ENCODE assay signal across 8 cellular contexts in the genomic region with DNA sequence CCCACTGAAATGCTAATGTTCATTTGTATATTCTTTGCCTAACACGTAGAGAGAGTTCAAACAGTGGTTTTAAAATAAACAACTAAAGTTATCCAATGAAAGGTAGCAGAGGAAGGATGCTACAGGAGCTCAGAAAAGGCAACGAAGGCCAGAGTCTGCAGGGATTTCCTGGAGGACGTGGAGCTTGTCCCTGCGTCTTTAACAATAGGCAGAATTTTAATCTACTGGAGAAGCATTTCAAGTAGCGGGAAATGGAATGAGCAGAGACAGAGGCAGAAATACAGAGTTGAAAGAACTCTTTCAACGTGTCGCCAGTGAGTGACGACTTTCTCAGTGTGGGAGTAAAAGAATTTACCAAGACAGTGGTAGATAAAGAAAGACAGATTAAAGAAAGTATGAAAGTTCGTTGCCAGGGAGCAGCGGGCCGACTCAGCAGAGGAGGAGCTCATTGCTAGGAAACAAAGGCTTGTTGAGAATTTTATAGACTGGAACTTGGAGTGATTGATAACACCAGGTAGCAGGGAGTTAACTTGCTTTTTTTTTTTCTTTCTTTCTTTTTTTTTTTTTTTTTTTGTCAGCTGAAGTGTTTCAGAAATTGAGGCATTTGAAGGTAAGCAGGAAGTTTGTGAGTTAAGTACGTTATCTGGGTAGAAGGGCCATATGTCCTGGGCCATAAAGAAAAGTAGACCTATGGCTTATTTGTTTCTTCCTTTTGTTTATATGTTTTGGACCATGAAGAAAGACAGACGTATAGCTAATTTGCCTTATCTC. TPM values are rescaled to one million over a fixed set of nuclear protein-coding genes. Genes with fewer than 3 reads are reported as not detected.
DNase-seq lines count a peak whose midpoint lies in the region; ATAC-seq and TF ChIP-seq lines count a peak whose summit lies in the region.

No MANE protein-coding gene starts in this region.

- H3K27me3 ChIP-seq in SJCRH30 (no peaks in the 10 kb centered on the region), body of pancreas (no peaks in the 10 kb centered on the region), iPS-20b (ENCODE audit: insufficient read depth, low read length) (no peaks in the 10 kb centered on the region), skeletal muscle tissue (ENCODE audit: control insufficient read depth in 3 of 3, insufficient read depth in 3 of 3, low read length in 3 of 3) (no peaks in the 10 kb centered on the region)

- peak overlapping the region; percentile 77 for H3K4me3 ChIP-seq in SJCRH30
- H3K4me3 ChIP-seq in body of pancreas = peak overlapping the region; percentile 73 to 89
- peak overlapping the region; percentile 98 for H3K4me3 ChIP-seq in iPS-20b (ENCODE audit: low read length)
- peak overlapping the region; percentile 90 to 91 (median 91) for H3K4me3 ChIP-seq in skeletal muscle tissue (ENCODE audit: low read length in 3 of 3)

- no peak for TF ChIP-seq CTCF in body of pancreas (IDR thresholded peaks at IDR 0.05)

- H3K36me3 ChIP-seq in SJCRH30 (no peaks in the 10 kb centered on the region), body of pancreas (replicated peaks in 1 of 2; ENCODE audit: insufficient read depth in 1 of 2, low read depth in 2 of 2) (no peaks in the 10 kb centered on the region), iPS-20b (ENCODE audit: insufficient read depth, low read depth, low read length) (no peaks in the 10 kb centered on the region), skeletal muscle tissue (ENCODE audit: control insufficient read depth in 3 of 3, insufficient read depth in 3 of 3, low read length in 3 of 3) (no peaks in the 10 kb centered on the region)

- H3K27ac ChIP-seq in SJCRH30 (peak overlapping the region; percentile 83), body of pancreas (peak overlapping the region in 3 of 4 donors; percentile 80 to 84 (median 81)), iPS-20b (ENCODE audit: low read length) (peak overlapping the region; percentile 52), skeletal muscle tissue (ENCODE audit: low read depth, low read length) (peak overlapping the region; percentile 70)

- no peak for TF ChIP-seq POLR2A in body of pancreas (IDR thresholded peaks at IDR 0.05)

- 1 to 3% methylated on average over 13 of the region's 13 CpGs for WGBS in body of pancreas, 2 donors

- intact Hi-C loops in body of pancreas (cut with DNase I) = no loop called here

- H3K9me3 ChIP-seq in SJCRH30 (replicated peaks) (no peaks in the 10 kb centered on the region), body of pancreas (no peaks in the 10 kb centered on the region), iPS-20b (ENCODE audit: insufficient read depth, low read depth, low read length) (no peaks in the 10 kb centered on the region), skeletal muscle tissue (ENCODE audit: control insufficient read depth in 3 of 3, low read length in 3 of 3) (no peaks in the 10 kb centered on the region)

- DNase-seq in COR-L47 (lab: John Stamatoyannopoulos, UW) (peak; percentile 12), SJCRH30 (peak; percentile 40 to 71), body of pancreas (peak in 3 of 4 donors; percentile 5 to 37 (median 18)), GDM1 (lab: John Stamatoyannopoulos, UW) (no peak)

- peaks cover 17% of the 10 kb centered on the region for H3K4me1 ChIP-seq in SJCRH30
- H3K4me1 ChIP-seq in body of pancreas = peaks cover 28% of the 10 kb centered on the region
- H3K4me1 ChIP-seq in iPS-20b (ENCODE audit: insufficient read depth, low read length) = peaks cover 4% of the 10 kb centered on the region; the same call in 1 of the 2 replicates
- peaks cover 8 to 28% (median 16%) of the 10 kb centered on the region in 3 donors for H3K4me1 ChIP-seq in skeletal muscle tissue (ENCODE audit: control insufficient read depth in 3 of 3, insufficient read depth in 3 of 3, low read length in 3 of 3)

- ATAC-seq in GM19455 (IDR thresholded peaks at IDR 0.05; ENCODE audit: unreplicated experiment) (peak; percentile 35), HG03565 (IDR thresholded peaks at IDR 0.05; ENCODE audit: unreplicated experiment) (peak; percentile 25), body of pancreas (peak; percentile 51)

- peak overlapping the region; percentile 76 for H3K9ac ChIP-seq in iPS-20b (ENCODE audit: low read depth, low read length)
- peak overlapping the region; percentile 85 to 96 (median 90) for H3K9ac ChIP-seq in skeletal muscle tissue (ENCODE audit: low read depth in 1 of 3, low read length in 3 of 3)

RNA-seq across cellular contexts. Expression of a gene that starts 0.6 kb away (rescaled TPM):
- 44.2 and 44.5 TPM in 2 replicates for total RNA-seq in SJCRH30 (2014; rRNA removed; shearing (Covaris generic))
- total RNA-seq in body of pancreas (10 to 100 TPM; 34.0 to 35.9 TPM), skeletal muscle tissue (126 TPM)

RNA-seq across cellular contexts. Expression of a gene that starts 29.9 kb away (rescaled TPM):
- 128 and 139 TPM in 2 replicates for total RNA-seq in SJCRH30 (2014; rRNA removed; shearing (Covaris generic))
- total RNA-seq in body of pancreas (10 to 100 TPM; 35.3 to 61.3 TPM), skeletal muscle tissue (105 TPM)
